ENCODE assay signal across 1 cellular context in genomic region chr11:104781719-104782376, GRCh38.
TF ChIP-seq lines count a peak whose summit lies in the region.

No MANE protein-coding gene starts in this region.

TF ChIP-seq in GM23338, 12 proteins besides CTCF, POLR2A, EP300 and RAD21 (continued from another document):
- TF ChIP-seq ZNF462 (CRISPR knock-in tag; IDR thresholded peaks at IDR 0.05): peak; percentile 74
- no peak for TF ChIP-seq JUNB (IDR thresholded peaks at IDR 0.05; ENCODE audit: unreplicated experiment)
- TF ChIP-seq STAT1 (IDR thresholded peaks at IDR 0.05; ENCODE audit: unreplicated experiment): no peak
- TF ChIP-seq POLR2AphosphoS5 (IDR thresholded peaks at IDR 0.05; ENCODE audit: low read depth): peak; percentile 38; the same call in 1 of the 2 replicates
- no peak for TF ChIP-seq ZNF114 (CRISPR knock-in tag; IDR thresholded peaks at IDR 0.05)
- TF ChIP-seq NANOG (IDR thresholded peaks at IDR 0.05; ENCODE audit: borderline replicate concordance): peak; percentile 99
- peak; percentile 81 for TF ChIP-seq ETS1 (IDR thresholded peaks at IDR 0.05)
- TF ChIP-seq REST (IDR thresholded peaks at IDR 0.05; ENCODE audit: unreplicated experiment): no peak
- no peak for TF ChIP-seq EZH2phosphoT487 (IDR thresholded peaks at IDR 0.05; ENCODE audit: unreplicated experiment)
